Comparison of ENCODE assay signal across 5 cellular contexts in genomic region chr5:177791649-177792048, GRCh38. TPM values are rescaled to one million over a fixed set of nuclear protein-coding genes. Genes with fewer than 3 reads are reported as not detected.
"Had no signal": no experiment of that assay in that cellular context is flagged by ENCODE, and none has a peak within 500 bp of the region (broad histone marks: within the 10 kb centered on the region; RNA-seq: fewer than 3 reads in every experiment).

No MANE protein-coding gene starts in this region.

RNA-seq across cellular contexts. Expression of gene FAM153A, which starts 8.9 kb away (rescaled TPM):
- total RNA-seq: GM23248, GM23338, H1, H7, HFFc6 had no signal
